In genomic region chr5:124193371-124193789, GRCh38 we compare ENCODE assay signal across 12 cellular contexts.
DNase-seq lines count a peak whose midpoint lies in the region; ATAC-seq and TF ChIP-seq lines count a peak whose summit lies in the region.
"Had no signal": no experiment of that assay in that cellular context is flagged by ENCODE, and none has a peak within 500 bp of the region (broad histone marks: within the 10 kb centered on the region; RNA-seq: fewer than 3 reads in every experiment).

No MANE protein-coding gene starts in this region.

- H3K9me3 ChIP-seq in adipocyte (ENCODE audit: control insufficient read depth, low read length) (no peaks in the 10 kb centered on the region), smooth muscle cell (replicated peaks; ENCODE audit: low read depth) (no peaks in the 10 kb centered on the region), OCI-LY7 (ENCODE audit: low read length) (no peaks in the 10 kb centered on the region)

- H3K27me3 ChIP-seq in adipocyte (replicated peaks; ENCODE audit: control insufficient read depth, insufficient read depth, low read length) (no peaks in the 10 kb centered on the region), smooth muscle cell (ENCODE audit: low read depth) (no peaks in the 10 kb centered on the region)

- BruUV-seq in OCI-LY7 (replicated peaks; lab: Mats Ljungman, UMichigan), result no TSS peak

- H2AFZ ChIP-seq in smooth muscle cell (ENCODE audit: low read depth), result peak overlapping the region; percentile 15
- no peak overlapping the region for H2AFZ ChIP-seq in OCI-LY7 (ENCODE audit: low read length)

- ATAC-seq in GM21576 (IDR thresholded peaks at IDR 0.05; ENCODE audit: unreplicated experiment), result no peak
- ATAC-seq: stimulated activated naive B cell treated with anti-CD40 and anti-IgM and Interleukin-4, amounts not matched to agents 10 μg/mL and 1 μg/mL and 100 μg/mL, for 72 hours had no signal

- WGBS in smooth muscle cell (ENCODE audit: low lambda C conversion rate), result 40% methylated on average over 4 of the region's 4 CpGs

- H3K9ac ChIP-seq in adipocyte (ENCODE audit: low read length) (peak overlapping the region; percentile 29), smooth muscle cell (ENCODE audit: low read depth) (no peak overlapping the region)

- H3K4me3 ChIP-seq in adipocyte (ENCODE audit: low read length), result peak overlapping the region; percentile 33
- H3K4me3 ChIP-seq in smooth muscle cell, result no peak overlapping the region
- no peak overlapping the region for H3K4me3 ChIP-seq in OCI-LY7 (ENCODE audit: low read depth, low read length, poor library complexity, severe bottlenecking)

- no peaks in the 10 kb centered on the region for H3F3A ChIP-seq in smooth muscle cell (ENCODE audit: low read depth)

- no peak for TF ChIP-seq CTCF in smooth muscle cell (IDR thresholded peaks at IDR 0.05; ENCODE audit: borderline replicate concordance, insufficient read depth, poor library complexity, severe bottlenecking)
- TF ChIP-seq CTCF in OCI-LY7 (conservative IDR thresholded peaks at IDR 0.05; ENCODE audit: low read length), result no peak

- POLR2A ChIA-PET in OCI-LY7 (lab: Charles Lee), result interaction anchor here (0.6 to 0.8 kb wide), 2 partner anchors 381 to 774 kb away, joined by 4 read pairs; no protein-coding TSS in a partner anchor

- H3K27ac ChIP-seq in smooth muscle cell (ENCODE audit: low read depth) (no peak overlapping the region), OCI-LY7 (ENCODE audit: low read depth, low read length, poor library complexity, severe bottlenecking) (no peak overlapping the region)
- H3K27ac ChIP-seq: 22Rv1 had no signal

- no peak for TF ChIP-seq POLR2A in erythroblast (IDR thresholded peaks at IDR 0.05; ENCODE audit: low read length)

- H3K79me2 ChIP-seq in smooth muscle cell (ENCODE audit: low read depth) (no peaks in the 10 kb centered on the region), OCI-LY7 (ENCODE audit: insufficient read depth, low read depth, low read length) (no peaks in the 10 kb centered on the region)

- peaks cover 23% of the 10 kb centered on the region for H3K4me1 ChIP-seq in adipocyte (ENCODE audit: control insufficient read depth, insufficient read depth, low read length)
- H3K4me1 ChIP-seq in smooth muscle cell (ENCODE audit: low read depth), result no peaks in the 10 kb centered on the region
- no peaks in the 10 kb centered on the region for H3K4me1 ChIP-seq in OCI-LY7 (ENCODE audit: insufficient read depth, low read length, poor library complexity, severe bottlenecking)

- no peaks in the 10 kb centered on the region for H3K36me3 ChIP-seq in adipocyte (ENCODE audit: control insufficient read depth, insufficient read depth, low read length, severe bottlenecking)
- H3K36me3 ChIP-seq in smooth muscle cell (ENCODE audit: low read depth), result no peaks in the 10 kb centered on the region
- H3K36me3 ChIP-seq in OCI-LY7 (ENCODE audit: insufficient read depth, low read length), result no peaks in the 10 kb centered on the region

- H3K4me2 ChIP-seq in smooth muscle cell (peak overlapping the region; percentile 18), OCI-LY7 (ENCODE audit: low read length) (no peak overlapping the region)

- intact Hi-C loops in OCI-LY7 (cut with micrococcal nuclease; ENCODE audit: unreplicated experiment), result no loop called here

- peak; percentile 6 for DNase-seq in NCI-H1092 treated with DMSO at 0.1 percent for 48 hours (lab: John Stamatoyannopoulos, UW)
- no peak for DNase-seq in NCI-H1092 (lab: John Stamatoyannopoulos, UW)
- DNase-seq in adipocyte (ENCODE audit: low read depth), result peak; percentile 58
- DNase-seq in fibroblast of the conjunctiva (ENCODE audit: low read depth), result peak; percentile 84
- no peak for DNase-seq in smooth muscle cell (lab: John Stamatoyannopoulos, UW; ENCODE audit: unreplicated experiment)
- DNase-seq in erythroblast (lab: John Stamatoyannopoulos, UW), result no peak
- DNase-seq in OCI-LY7 (ENCODE audit: low spot score), result no peak
- DNase-seq: activated CD8-positive, alpha-beta memory T cell treated with anti-CD3 and anti-CD28 coated beads for 24 hours; islet precursor cell; stimulated activated naive B cell treated with anti-CD40 and anti-IgM and Interleukin-4, amounts not matched to agents 10 μg/mL and 1 μg/mL and 100 μg/mL, for 72 hours had no signal

- H4K20me1 ChIP-seq in smooth muscle cell (ENCODE audit: low read depth), result no peaks in the 10 kb centered on the region
- no peaks in the 10 kb centered on the region for H4K20me1 ChIP-seq in OCI-LY7 (ENCODE audit: insufficient read depth, low read length)

- H3K9me2 ChIP-seq in OCI-LY7 (ENCODE audit: insufficient read depth, low read length), result no peaks in the 10 kb centered on the region

- CTCF ChIA-PET in OCI-LY7 (lab: Charles Lee; ENCODE audit: unreplicated experiment), result no interaction called here

Comparison
In these comparisons a context has a peak if more than half of its experiments do, and no peak if none do; other contexts are left out.
1. DNase-seq: peak in NCI-H1092 treated with DMSO at 0.1 percent for 48 hours (single experiment), adipocyte (single experiment) and fibroblast of the conjunctiva (single experiment); none in NCI-H1092 (single experiment), smooth muscle cell (single experiment), erythroblast (0 of 2) and OCI-LY7 (single experiment).